In genomic region chr20:57920971-57921370, GRCh38 we compare ENCODE assay signal across 14 cellular contexts.
DNase-seq lines count a peak whose midpoint lies in the region; ATAC-seq and TF ChIP-seq lines count a peak whose summit lies in the region.
"Had no signal": no experiment of that assay in that cellular context is flagged by ENCODE, and none has a peak within 500 bp of the region (broad histone marks: within the 10 kb centered on the region; RNA-seq: fewer than 3 reads in every experiment).

No MANE protein-coding gene starts in this region.

- H2BK12ac ChIP-seq in neuronal stem cell (ENCODE audit: low read length), result no peak overlapping the region

- no peaks in the 10 kb centered on the region for H3K36me3 Mint-ChIP-seq in natural killer cell treated with Interleukin-12 subunit alpha and Interleukin-12 subunit beta and Interleukin-15 and Interleukin-18, amount 100 ng/mL, for 72 hours
- no peaks in the 10 kb centered on the region for H3K36me3 Mint-ChIP-seq in natural killer cell
- peaks cover 5% of the 10 kb centered on the region for H3K36me3 Mint-ChIP-seq in WTC11

- H3K79me1 ChIP-seq in neuronal stem cell (ENCODE audit: low read depth, low read length), result no peaks in the 10 kb centered on the region

- no peak overlapping the region for H3K4me3 Mint-ChIP-seq in natural killer cell treated with Interleukin-12 subunit alpha and Interleukin-12 subunit beta and Interleukin-15 and Interleukin-18, amount 100 ng/mL, for 72 hours
- no peak overlapping the region for H3K4me3 Mint-ChIP-seq in natural killer cell
- no peak overlapping the region for H3K4me3 Mint-ChIP-seq in WTC11
- H3K4me3 Mint-ChIP-seq: B cell; CD4-positive, alpha-beta T cell had no signal

- peaks cover 14 to 15% of the 10 kb centered on the region in 2 donors for H3K27me3 Mint-ChIP-seq in natural killer cell treated with Interleukin-12 subunit alpha and Interleukin-12 subunit beta and Interleukin-15 and Interleukin-18, amount 100 ng/mL, for 72 hours
- H3K27me3 Mint-ChIP-seq in natural killer cell (ENCODE audit: low read depth in 2 of 2) (peaks cover 6 to 13% of the 10 kb centered on the region in 2 donors), WTC11 (ENCODE audit: low read depth) (peaks cover 4% of the 10 kb centered on the region)
- H3K27me3 Mint-ChIP-seq: CD4-positive, alpha-beta T cell had no signal

- peaks cover 0 to 4% of the 10 kb centered on the region in 2 donors for H3K4me1 ChIP-seq in neuronal stem cell (ENCODE audit: control insufficient read depth in 2 of 2, insufficient read depth in 1 of 2, low read depth in 1 of 2, low read length in 2 of 2)
- H3K4me1 ChIP-seq in right cardiac atrium (ENCODE audit: control insufficient read depth, insufficient read depth, low read length), result no peaks in the 10 kb centered on the region

- no peaks in the 10 kb centered on the region for H3K4me1 Mint-ChIP-seq in natural killer cell treated with Interleukin-12 subunit alpha and Interleukin-12 subunit beta and Interleukin-15 and Interleukin-18, amount 100 ng/mL, for 72 hours (ENCODE audit: low read depth in 2 of 2)
- no peaks in the 10 kb centered on the region for H3K4me1 Mint-ChIP-seq in natural killer cell
- H3K4me1 Mint-ChIP-seq in WTC11, result peaks cover 26% of the 10 kb centered on the region
- H3K4me1 Mint-ChIP-seq: B cell had no signal

- H3K27me3 ChIP-seq in neuronal stem cell (ENCODE audit: control insufficient read depth in 3 of 3, insufficient read depth in 3 of 3, low read depth in 1 of 3, low read length in 3 of 3) (peaks cover 0 to 4% (median 2%) of the 10 kb centered on the region in 3 experiments), right cardiac atrium (ENCODE audit: control insufficient read depth, insufficient read depth) (no peaks in the 10 kb centered on the region)

- H3K4ac ChIP-seq in neuronal stem cell (ENCODE audit: low read length), result peak overlapping the region; percentile 57

- intact Hi-C loops in natural killer cell (cut with micrococcal nuclease), result no loop called here
- intact Hi-C loops in right cardiac atrium (cut with DNase I), result no loop called here

- H3K9me3 ChIP-seq in neuronal stem cell (replicated peaks in 1 of 2; ENCODE audit: control insufficient read depth in 2 of 2, insufficient read depth in 1 of 2, low read depth in 1 of 2, low read length in 2 of 2) (peaks cover 0 to 4% of the 10 kb centered on the region in 2 donors), right cardiac atrium (ENCODE audit: control insufficient read depth, low read length) (no peaks in the 10 kb centered on the region)

- CTCF ChIA-PET in WTC11 (lab: Charles Lee), result interaction anchor here (0.6 kb wide), 1 partner anchor 281 kb away, joined by 3 read pairs; no protein-coding TSS in a partner anchor

- no peak overlapping the region for H2BK15ac ChIP-seq in neuronal stem cell (ENCODE audit: low read length)

- H3K23ac ChIP-seq in neuronal stem cell (ENCODE audit: low read depth, low read length, poor library complexity), result no peak overlapping the region

- no peak overlapping the region for H4K8ac ChIP-seq in neuronal stem cell (ENCODE audit: low read depth, low read length)

- no peak overlapping the region for H3K4me2 ChIP-seq in neuronal stem cell (ENCODE audit: insufficient read depth, low read length, poor library complexity, severe bottlenecking)

- no peak overlapping the region for H2AK5ac ChIP-seq in neuronal stem cell (ENCODE audit: low read depth, low read length)

- no peak overlapping the region for H2BK120ac ChIP-seq in neuronal stem cell (ENCODE audit: low read depth, low read length)

- H3K9ac ChIP-seq in neuronal stem cell (ENCODE audit: low read depth, low read length, poor library complexity), result no peak overlapping the region

- no peaks in the 10 kb centered on the region for H3K36me3 ChIP-seq in neuronal stem cell (replicated peaks in 1 of 2; ENCODE audit: control insufficient read depth in 2 of 2, insufficient read depth in 2 of 2, low read length in 2 of 2)

- peak in 1 of 2 donors; percentile 31 for ATAC-seq in natural killer cell treated with Interleukin-12 subunit alpha and Interleukin-12 subunit beta and Interleukin-15 and Interleukin-18, amount 100 ng/mL, for 72 hours
- ATAC-seq in natural killer cell (no peak), WTC11 (no peak), right cardiac atrium (no peak)
- ATAC-seq: GM12878 had no signal

- H3K14ac ChIP-seq in neuronal stem cell (ENCODE audit: low read length), result no peak overlapping the region

- H2AFZ ChIP-seq in neuronal stem cell (ENCODE audit: low read length), result no peak overlapping the region

- no peak overlapping the region for H2BK5ac ChIP-seq in neuronal stem cell (ENCODE audit: low read length)

- POLR2A ChIA-PET in WTC11 (lab: Charles Lee), result no interaction called here

- H3K18ac ChIP-seq in neuronal stem cell (ENCODE audit: low read length), result peak overlapping the region; percentile 27

- peak; percentile 39 for DNase-seq in natural killer cell treated with Interleukin-12 subunit alpha and Interleukin-12 subunit beta and Interleukin-15 and Interleukin-18, amount 100 ng/mL, for 72 hours (ENCODE audit: low spot score)
- no peak for DNase-seq in natural killer cell
- DNase-seq in WTC11 (ENCODE audit: low spot score), result no peak
- DNase-seq in neuronal stem cell (ENCODE audit: low spot score), result no peak
- no peak for DNase-seq in DMS53 (lab: John Stamatoyannopoulos, UW)
- DNase-seq in right cardiac atrium, result no peak
- no peak for DNase-seq in NCI-H2227 (lab: John Stamatoyannopoulos, UW; ENCODE audit: unreplicated experiment)
- DNase-seq: Calu3; CD4-positive, alpha-beta T cell; DMS 273 treated with DMSO at 0.1 percent for 48 hours; DMS79; H7 had no signal

- H3K4me3 ChIP-seq in neuronal stem cell (ENCODE audit: low read length in 2 of 2), result no peak overlapping the region
- no peak overlapping the region for H3K4me3 ChIP-seq in right cardiac atrium (ENCODE audit: low read length)
- H3K4me3 ChIP-seq: GM12878 had no signal

- no peak overlapping the region for H3K27ac Mint-ChIP-seq in natural killer cell treated with Interleukin-12 subunit alpha and Interleukin-12 subunit beta and Interleukin-15 and Interleukin-18, amount 100 ng/mL, for 72 hours
- H3K27ac Mint-ChIP-seq in natural killer cell (no peak overlapping the region), WTC11 (0 out of 2 replicates have a peak overlapping the region, but pooled peaks have one; percentile 65)
- H3K27ac Mint-ChIP-seq: B cell; CD4-positive, alpha-beta T cell had no signal

- no peak overlapping the region for H3K27ac ChIP-seq in neuronal stem cell (replicated peaks; ENCODE audit: low read length)
- H3K27ac ChIP-seq in right cardiac atrium (ENCODE audit: low read length), result no peak overlapping the region

- no CpG with 5 or more reads among the region's 6 CpGs for WGBS in neuronal stem cell (ENCODE audit: extremely low coverage in 2 of 2, insufficient read length in 2 of 2, insufficient replicate concordance in 1 of 2), 2 donors
- WGBS in right cardiac atrium, result 93% methylated on average over 6 of the region's 6 CpGs

- TF ChIP-seq CTCF in natural killer cell (IDR thresholded peaks at IDR 0.05) (no peak), WTC11 (IDR thresholded peaks at IDR 0.05) (no peak)

- no peak overlapping the region for H4K91ac ChIP-seq in neuronal stem cell (ENCODE audit: low read depth, low read length, poor library complexity)

- H3K9me3 Mint-ChIP-seq in natural killer cell treated with Interleukin-12 subunit alpha and Interleukin-12 subunit beta and Interleukin-15 and Interleukin-18, amount 100 ng/mL, for 72 hours, result peaks cover 4% of the 10 kb centered on the region
- H3K9me3 Mint-ChIP-seq in natural killer cell (no peaks in the 10 kb centered on the region), WTC11 (peaks cover 17% of the 10 kb centered on the region)

TF ChIP-seq in WTC11, 78 proteins besides CTCF, POLR2A, EP300 and RAD21 (continues in another document):
- TF ChIP-seq HMGXB4 (CRISPR knock-in tag; IDR thresholded peaks at IDR 0.05) (no peak), ZNF138 (CRISPR knock-in tag; conservative IDR thresholded peaks at IDR 0.05) (no peak), ZNF263 (CRISPR knock-in tag; IDR thresholded peaks at IDR 0.05; ENCODE audit: low read depth) (no peak), ZNF121 (CRISPR knock-in tag; IDR thresholded peaks at IDR 0.05) (no peak), NR3C1 (CRISPR knock-in tag; conservative IDR thresholded peaks at IDR 0.05; ENCODE audit: low read depth) (no peak)
